In genomic region chr4:68407015-68407867, GRCh38 we compare ENCODE assay signal across 14 cellular contexts. TPM values are rescaled to one million over a fixed set of nuclear protein-coding genes. Genes with fewer than 3 reads are reported as not detected.
"Had no signal": no experiment of that assay in that cellular context is flagged by ENCODE, and none has a peak within 500 bp of the region (broad histone marks: within the 10 kb centered on the region; RNA-seq: fewer than 3 reads in every experiment).

No MANE protein-coding gene starts in this region.

RNA-seq across cellular contexts. Expression of gene TMPRSS11E, which starts 40.0 kb away (rescaled TPM):
- total RNA-seq: chondrocyte, dermis microvascular lymphatic vessel endothelial cell, fibroblast of lung, frontal cortex, glomerular endothelial cell, heart left ventricle, left lobe of liver, mucosa of gallbladder, natural killer cell, omental fat pad, psoas muscle, right lobe of liver, temporal lobe, upper lobe of right lung had no signal
- polyA plus RNA-seq: fibroblast of lung, heart left ventricle had no signal
